In genomic region chr5:103224118-103224893, GRCh38 we compare ENCODE assay signal across 1 cellular context.
TF ChIP-seq lines count a peak whose summit lies in the region.

No MANE protein-coding gene starts in this region.

TF ChIP-seq in K562, 482 proteins besides CTCF, POLR2A, EP300 and RAD21 (continued from another document and continues in another):
- no peak for TF ChIP-seq ZNF512 (tag; IDR thresholded peaks at IDR 0.05)
- TF ChIP-seq MECOM (CRISPR knock-in tag; IDR thresholded peaks at IDR 0.05), result no peak
- TF ChIP-seq ZNF583 (CRISPR knock-in tag; IDR thresholded peaks at IDR 0.05), result no peak
- TF ChIP-seq ZBTB9 (CRISPR knock-in tag; IDR thresholded peaks at IDR 0.05), result no peak
- TF ChIP-seq CHAMP1 (IDR thresholded peaks at IDR 0.05), result no peak
- TF ChIP-seq TAF9B (IDR thresholded peaks at IDR 0.05; ENCODE audit: partially characterized antibody), result no peak
- TF ChIP-seq BHLHE40 (IDR thresholded peaks at IDR 0.05; ENCODE audit: low read length), result peak; percentile 48
- no peak for TF ChIP-seq NR2C2 (CRISPR knock-in tag; IDR thresholded peaks at IDR 0.05)
- no peak for TF ChIP-seq NR2C2 (tag; IDR thresholded peaks at IDR 0.05)
- no peak for TF ChIP-seq PCBP1 (IDR thresholded peaks at IDR 0.05; ENCODE audit: low read depth, low read length, poor library complexity, severe bottlenecking)
- no peak for TF ChIP-seq BRF2 (IDR thresholded peaks at IDR 0.05; ENCODE audit: borderline replicate concordance, insufficient read depth, insufficient read length)
- TF ChIP-seq ZBTB43 (CRISPR knock-in tag; IDR thresholded peaks at IDR 0.05), result no peak
- peak; percentile 39; the same call in 1 of the 2 replicates for TF ChIP-seq ELF1 (tag; IDR thresholded peaks at IDR 0.05)
- TF ChIP-seq KAT2B (IDR thresholded peaks at IDR 0.05; ENCODE audit: low read depth, low read length), result no peak
- no peak for TF ChIP-seq ZNF398 (CRISPR knock-in tag; IDR thresholded peaks at IDR 0.05)
- TF ChIP-seq ZBTB2 (IDR thresholded peaks at IDR 0.05), result no peak
- no peak for TF ChIP-seq SNIP1 (IDR thresholded peaks at IDR 0.05; ENCODE audit: low read depth)
- peak; percentile 47; the same call in 1 of the 2 replicates for TF ChIP-seq STAG1 (CRISPR knock-in tag; IDR thresholded peaks at IDR 0.05; ENCODE audit: borderline replicate concordance)
- no peak for TF ChIP-seq REST (CRISPR knock-in tag; IDR thresholded peaks at IDR 0.05; ENCODE audit: low read depth)
- no peak for TF ChIP-seq TRIM24 (IDR thresholded peaks at IDR 0.05)
- TF ChIP-seq RBM39 (optimal IDR thresholded peaks at IDR 0.05; ENCODE audit: low read depth, low read length), result no peak
- TF ChIP-seq ZNF518B (CRISPR knock-in tag; IDR thresholded peaks at IDR 0.05), result no peak
- no peak for TF ChIP-seq IRF1 (CRISPR knock-in tag; IDR thresholded peaks at IDR 0.05; ENCODE audit: borderline replicate concordance)
- TF ChIP-seq CEBPG (CRISPR knock-in tag; IDR thresholded peaks at IDR 0.05), result no peak
- 0 out of 4 replicates have a peak, but pooled peaks of 1 of the 2 experiments have one; percentile 6 for TF ChIP-seq CEBPG (tag; conservative IDR thresholded peaks at IDR 0.05 in 1 of 2, IDR thresholded peaks at IDR 0.05 in 1 of 2)
- TF ChIP-seq TEAD4 (IDR thresholded peaks at IDR 0.05; ENCODE audit: low read length), result no peak
- no peak for TF ChIP-seq TEAD4 (CRISPR knock-in tag; IDR thresholded peaks at IDR 0.05; ENCODE audit: borderline replicate concordance)
- no peak for TF ChIP-seq ZNF436 (CRISPR knock-in tag; IDR thresholded peaks at IDR 0.05)
- no peak for TF ChIP-seq SETDB1 (IDR thresholded peaks at IDR 0.05; ENCODE audit: low read length)
- no peak for TF ChIP-seq ZC3H4 (CRISPR knock-in tag; IDR thresholded peaks at IDR 0.05; ENCODE audit: borderline replicate concordance)
- no peak for TF ChIP-seq NFRKB (IDR thresholded peaks at IDR 0.05; ENCODE audit: low read depth)
- TF ChIP-seq RUNX1 (IDR thresholded peaks at IDR 0.05; ENCODE audit: low read depth), result no peak
- no peak for TF ChIP-seq ZSCAN32 (CRISPR knock-in tag; IDR thresholded peaks at IDR 0.05)
- no peak for TF ChIP-seq ZNF696 (CRISPR knock-in tag; conservative IDR thresholded peaks at IDR 0.05)
- TF ChIP-seq PKNOX1 (IDR thresholded peaks at IDR 0.05), result no peak
- TF ChIP-seq ZNF316 (IDR thresholded peaks at IDR 0.05), result no peak
- TF ChIP-seq ASH1L (IDR thresholded peaks at IDR 0.05; ENCODE audit: borderline replicate concordance, low read depth, partially characterized antibody), result no peak
- TF ChIP-seq NONO (IDR thresholded peaks at IDR 0.05; ENCODE audit: low read depth in 2 of 2, low read length in 1 of 2), result no peak
